In the genomic region with DNA sequence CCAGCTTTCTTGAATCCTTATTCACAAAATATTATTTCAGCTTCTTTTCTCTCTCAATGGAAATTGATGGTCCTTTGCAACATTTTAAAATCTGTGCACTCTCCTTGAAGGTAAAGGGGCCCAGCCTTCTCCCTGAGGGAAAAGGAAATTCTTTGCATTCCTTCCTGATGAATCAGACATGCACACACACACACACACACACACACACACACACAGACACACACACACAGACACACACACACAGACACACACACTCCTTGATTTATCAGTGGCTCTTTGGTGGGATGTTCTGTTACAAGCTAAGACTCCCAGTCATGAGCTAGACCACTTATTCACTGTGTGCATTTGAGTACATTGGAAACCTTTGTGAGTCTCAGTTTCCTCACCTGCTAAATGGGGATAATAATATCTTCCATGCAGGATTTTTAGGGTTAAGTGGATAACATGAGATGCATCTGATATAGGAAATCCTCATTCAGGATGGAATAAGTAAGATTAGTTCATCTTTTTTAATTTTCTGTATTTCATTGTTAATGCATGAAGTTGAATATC, we compare ENCODE assay signal across 12 cellular contexts. TPM values are rescaled to one million over a fixed set of nuclear protein-coding genes. Genes with fewer than 3 reads are reported as not detected.
A peak's percentile ranks its signal among the peaks of the same experiment; 100 is the strongest.
DNase-seq lines count a peak whose midpoint lies in the region; ATAC-seq and TF ChIP-seq lines count a peak whose summit lies in the region.
"Had no signal": no experiment of that assay in that cellular context is flagged by ENCODE, and none has a peak within 500 bp of the region (broad histone marks: within the 10 kb centered on the region; RNA-seq: fewer than 3 reads in every experiment).

No MANE protein-coding gene starts in this region.

- no peaks in the 10 kb centered on the region for H3K79me2 ChIP-seq in HCT116 (ENCODE audit: insufficient read depth, low read length)

- peak overlapping the region in 1 of 2 experiments; percentile 15; a peak in 1 of 4 replicates for H3K4me3 ChIP-seq in HCT116 (replicated peaks in 1 of 2; ENCODE audit: low read depth in 1 of 2, low read length in 2 of 2)
- H3K4me3 ChIP-seq in fibroblast of villous mesenchyme (ENCODE audit: low read depth, low read length), result no peak overlapping the region
- H3K4me3 ChIP-seq: body of pancreas had no signal

- CTCF ChIA-PET in HCT116 (lab: Charles Lee), result interaction anchor here (0.6 kb wide), 1 partner anchor 204 kb away, joined by 4 read pairs; no protein-coding TSS in a partner anchor

- H3K9me3 Mint-ChIP-seq in progenitor cell of endocrine pancreas (ENCODE audit: low read depth), result peaks cover 11% of the 10 kb centered on the region

- TF ChIP-seq CTCF in HCT116 (IDR thresholded peaks at IDR 0.05 in 2 of 3, conservative IDR thresholded peaks at IDR 0.05 in 1 of 3; ENCODE audit: borderline replicate concordance in 1 of 3, insufficient read depth in 1 of 3, low read depth in 2 of 3, low read length in 2 of 3) (no peak), fibroblast of villous mesenchyme (IDR thresholded peaks at IDR 0.05; ENCODE audit: insufficient read depth, low read depth, low read length) (no peak), progenitor cell of endocrine pancreas (IDR thresholded peaks at IDR 0.05; ENCODE audit: unreplicated experiment) (no peak)

- H3K9me2 ChIP-seq in HCT116 (ENCODE audit: insufficient read depth), result no peaks in the 10 kb centered on the region

- peak overlapping the region; percentile 61 for H3K4me2 ChIP-seq in HCT116 (ENCODE audit: low read length)

- peak overlapping the region; percentile 47 for H3K9ac ChIP-seq in HCT116 (ENCODE audit: low read length)

- POLR2A ChIA-PET in HCT116 (lab: Charles Lee), result interaction anchor here (1.3 kb wide), 1 partner anchor 9 kb away, joined by 3 read pairs; no protein-coding TSS in a partner anchor

- RAD21 ChIA-PET in HCT116 (lab: Charles Lee; ENCODE audit: low non-redundant PET in 1 of 2, low total read pairs in 2 of 2, uncharacterized antibody in 2 of 2, unreplicated experiment in 2 of 2), result no interaction called here

- no peaks in the 10 kb centered on the region for H4K20me1 ChIP-seq in HCT116 (ENCODE audit: insufficient read depth)

- H3K4me3 Mint-ChIP-seq in progenitor cell of endocrine pancreas (ENCODE audit: low read depth), result no peak overlapping the region
- H3K4me3 Mint-ChIP-seq: stimulated activated naive CD8-positive, alpha-beta T cell treated with anti-CD3 and anti-CD28 coated beads, Interleukin-15, amount 100 ng/mL, for 72 hours had no signal

- no peaks in the 10 kb centered on the region for H3K36me3 ChIP-seq in HCT116 (ENCODE audit: control insufficient read depth in 1 of 2, insufficient read depth in 2 of 2, low read length in 2 of 2)

- H3K27me3 ChIP-seq in HCT116 (ENCODE audit: insufficient read depth, low read length), result no peaks in the 10 kb centered on the region
- H3K27me3 ChIP-seq: body of pancreas had no signal

- intact Hi-C loops in HCT116 (cut with micrococcal nuclease) (no loop called here), cardiac septum (cut with DNase I) (no loop called here)

- 0 out of 2 replicates have a peak, but pooled peaks have one; percentile 7 for TF ChIP-seq RAD21 in HCT116 (IDR thresholded peaks at IDR 0.05; ENCODE audit: low read depth)

- H3K4me1 Mint-ChIP-seq in progenitor cell of endocrine pancreas (ENCODE audit: low read depth), result peaks cover 6% of the 10 kb centered on the region
- H3K4me1 Mint-ChIP-seq: stimulated activated naive CD8-positive, alpha-beta T cell treated with anti-CD3 and anti-CD28 coated beads, Interleukin-15, amount 100 ng/mL, for 72 hours had no signal

- H3K36me3 Mint-ChIP-seq in progenitor cell of endocrine pancreas (ENCODE audit: insufficient read depth), result peaks cover 7% of the 10 kb centered on the region

- TF ChIP-seq POLR2A in HCT116 (IDR thresholded peaks at IDR 0.05; ENCODE audit: borderline replicate concordance, extremely low read depth, insufficient read depth, insufficient read length), result no peak

- H3K4me1 ChIP-seq in HCT116 (ENCODE audit: control insufficient read depth in 1 of 2, insufficient read depth in 2 of 2, low read length in 2 of 2), result peaks cover 47 to 60% of the 10 kb centered on the region in 2 experiments
- H3K4me1 ChIP-seq: body of pancreas had no signal

- ATAC-seq in HCT116, result peak; percentile 66
- peak; percentile 39; the same call in 2 of the 3 replicates for ATAC-seq in SK-N-SH treated with all-trans-retinoic acid at 6 μM for 48 hours
- ATAC-seq in GM18867 (IDR thresholded peaks at IDR 0.05; ENCODE audit: unreplicated experiment), result no peak
- ATAC-seq: body of pancreas; stimulated activated naive CD8-positive, alpha-beta T cell treated with anti-CD3 and anti-CD28 coated beads, Interleukin-15, amount 100 ng/mL, for 72 hours had no signal

- H3K9me3 ChIP-seq in HCT116 (ENCODE audit: control insufficient read depth in 1 of 2, insufficient read depth in 1 of 2, low read depth in 1 of 2, low read length in 2 of 2), result no peaks in the 10 kb centered on the region
- H3K9me3 ChIP-seq: body of pancreas had no signal

- DNase-seq in HCT116 (ENCODE audit: low read depth, low spot score) (peak; percentile 54), fibroblast of villous mesenchyme (ENCODE audit: low read depth) (peak; percentile 11), progenitor cell of endocrine pancreas (ENCODE audit: low spot score, unreplicated experiment) (no peak), DMS 273 treated with DMSO at 0.1 percent for 48 hours (lab: John Stamatoyannopoulos, UW) (no peak), NCI-H748 (lab: John Stamatoyannopoulos, UW; ENCODE audit: unreplicated experiment) (no peak), cardiac septum (ENCODE audit: low spot score) (no peak)
- DNase-seq: body of pancreas; DMS53; NCI-H1417 treated with DMSO at 0.1 percent for 48 hours; stimulated activated naive CD8-positive, alpha-beta T cell treated with anti-CD3 and anti-CD28 coated beads, Interleukin-15, amount 100 ng/mL, for 72 hours had no signal

- H3K27ac Mint-ChIP-seq in progenitor cell of endocrine pancreas, result peak overlapping the region; percentile 86
- H3K27ac Mint-ChIP-seq: stimulated activated naive CD8-positive, alpha-beta T cell treated with anti-CD3 and anti-CD28 coated beads, Interleukin-15, amount 100 ng/mL, for 72 hours had no signal

- no peaks in the 10 kb centered on the region for H3K27me3 Mint-ChIP-seq in progenitor cell of endocrine pancreas

- peak overlapping the region; percentile 82; the same call in 1 of the 2 replicates for H3K27ac ChIP-seq in HCT116 (ENCODE audit: low read depth, low read length)
- H3K27ac ChIP-seq: body of pancreas had no signal

- H2AFZ ChIP-seq in HCT116 (ENCODE audit: low read depth, low read length, poor library complexity, severe bottlenecking), result peak overlapping the region; percentile 4

- BruUV-seq in HCT116 (replicated peaks; lab: Mats Ljungman, UMichigan), result no TSS peak

TF ChIP-seq in HCT116, 20 proteins besides CTCF, POLR2A, EP300 and RAD21 (continues in another document):
- TF ChIP-seq CEBPB (IDR thresholded peaks at IDR 0.05; ENCODE audit: low read depth) (peak; percentile 21; the same call in 1 of the 2 replicates), POLR2AphosphoS5 (IDR thresholded peaks at IDR 0.05; ENCODE audit: low read depth, low read length) (0 out of 2 replicates have a peak, but pooled peaks have one; percentile 34), TCF7L2 (IDR thresholded peaks at IDR 0.05; ENCODE audit: borderline replicate concordance, extremely low read depth, insufficient read depth, insufficient read length) (peak; percentile 58), ZNF274 (IDR thresholded peaks at IDR 0.05; ENCODE audit: low read depth, low read length) (no peak), ELF1 (IDR thresholded peaks at IDR 0.05; ENCODE audit: borderline replicate concordance, low read depth) (no peak)

TF ChIP-seq in SK-N-SH treated with all-trans-retinoic acid at 6 μM for 48 hours, 23 proteins besides CTCF, POLR2A, EP300 and RAD21:
- no peak for TF ChIP-seq ARNTL (CRISPR knock-in tag; IDR thresholded peaks at IDR 0.05; ENCODE audit: borderline replicate concordance, low read depth)
- TF ChIP-seq TOX (CRISPR knock-in tag; IDR thresholded peaks at IDR 0.05; ENCODE audit: borderline replicate concordance), result no peak
- TF ChIP-seq ZC3H10 (CRISPR knock-in tag; IDR thresholded peaks at IDR 0.05), result no peak
TF ChIP-seq in SK-N-SH treated with all-trans-retinoic acid at 6 μM for 48 hours: peak in this region for 0.

RNA-seq across cellular contexts. Expression of gene HMGA2, which starts 45.1 kb away (rescaled TPM):
- total RNA-seq in HCT116 (2021; ENCODE audit: unreplicated experiment) (215 TPM), fibroblast of villous mesenchyme (29.8 and 48.0 TPM in 2 replicates), progenitor cell of endocrine pancreas (213 and 220 TPM in 2 replicates), cardiac septum (0.24 TPM)
- polyA plus RNA-seq in HCT116 (2012), result 53.9 and 72.1 TPM in 2 replicates

Comparison
In these comparisons a context has a peak if more than half of its experiments do, and no peak if none do; other contexts are left out.
1. DNase-seq: peak in HCT116 (single experiment) and fibroblast of villous mesenchyme (single experiment); none in progenitor cell of endocrine pancreas (single experiment), DMS 273 treated with DMSO at 0.1 percent for 48 hours (single experiment), NCI-H748 (single experiment) and cardiac septum (single experiment).
2. RNA of gene HMGA2, which starts 45.1 kb away (total RNA-seq): 215 TPM in HCT116 (single experiment), 213 to 220 TPM in progenitor cell of endocrine pancreas and 29.8 to 48.0 TPM in fibroblast of villous mesenchyme; 0.24 TPM in cardiac septum (single experiment); every median in the first group is over 10 times any median in the second.